In the genomic region with DNA sequence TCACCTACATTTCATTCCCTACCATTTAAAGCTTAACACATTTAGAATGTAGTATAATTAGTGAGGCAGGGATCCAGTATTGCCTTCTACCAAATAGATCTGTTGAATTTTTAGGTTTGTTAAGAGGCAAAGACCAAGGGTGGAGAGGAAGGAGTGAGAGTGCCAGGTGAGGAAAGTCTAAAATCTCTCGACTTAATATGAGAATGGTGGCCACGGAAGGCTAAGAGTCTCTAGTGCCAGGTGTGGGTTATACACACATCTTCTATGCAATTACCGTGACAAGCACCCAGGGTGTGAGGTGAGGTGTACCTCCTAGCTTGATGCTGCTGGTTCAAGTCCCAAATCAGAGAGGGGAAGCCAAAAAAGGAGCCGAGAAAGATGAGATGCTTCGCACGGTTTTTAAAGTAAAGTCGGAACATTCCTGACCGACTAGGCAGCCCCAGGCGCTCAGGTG, we compare ENCODE assay signal across 8 cellular contexts.
DNase-seq lines count a peak whose midpoint lies in the region; ATAC-seq and TF ChIP-seq lines count a peak whose summit lies in the region.

No MANE protein-coding gene starts in this region.

- ATAC-seq in HG02610 (IDR thresholded peaks at IDR 0.05; ENCODE audit: unreplicated experiment) (peak; percentile 5), GM21825 (IDR thresholded peaks at IDR 0.05; ENCODE audit: unreplicated experiment) (no peak)
- ATAC-seq in effector memory CD8-positive, alpha-beta T cell (replicated peaks) = peak; percentile 33

- H3K36me3 ChIP-seq in neutrophil = no peaks in the 10 kb centered on the region

- peak; percentile 5 for DNase-seq in SIG-M5 treated with dmso at 0.1 percent for 504 hours (lab: John Stamatoyannopoulos, UW; ENCODE audit: unreplicated experiment)
- DNase-seq in SIG-M5 (lab: John Stamatoyannopoulos, UW) = no peak
- peak; percentile 24 for DNase-seq in OCI-M1 (lab: John Stamatoyannopoulos, UW)
- DNase-seq in effector memory CD8-positive, alpha-beta T cell = peak in 2 of 3 experiments; percentile 25 to 29
- no peak for DNase-seq in islet precursor cell

- peaks cover 12% of the 10 kb centered on the region for H3K36me3 Mint-ChIP-seq in effector memory CD8-positive, alpha-beta T cell (ENCODE audit: insufficient read depth)

- no peaks in the 10 kb centered on the region for H3K9me3 Mint-ChIP-seq in effector memory CD8-positive, alpha-beta T cell

- peaks cover 6 to 8% of the 10 kb centered on the region in 2 donors for H3K27me3 Mint-ChIP-seq in effector memory CD8-positive, alpha-beta T cell

- no peak for TF ChIP-seq CTCF in neutrophil (IDR thresholded peaks at IDR 0.05)

- H3K27ac ChIP-seq in neutrophil = peak overlapping the region; percentile 81

- H3K27me3 ChIP-seq in neutrophil = peaks cover 56% of the 10 kb centered on the region

- peak overlapping the region; percentile 93 to 94 for H3K4me3 Mint-ChIP-seq in effector memory CD8-positive, alpha-beta T cell

- H3K27ac Mint-ChIP-seq in effector memory CD8-positive, alpha-beta T cell = peak overlapping the region; percentile 93

- peaks cover 13 to 29% of the 10 kb centered on the region in 2 donors for H3K4me1 Mint-ChIP-seq in effector memory CD8-positive, alpha-beta T cell (ENCODE audit: low read depth in 2 of 2)

- no peaks in the 10 kb centered on the region for H3K9me3 ChIP-seq in neutrophil

- H3K4me3 ChIP-seq in neutrophil (ENCODE audit: low read depth in 1 of 2, low read length in 1 of 2) = peak overlapping the region; percentile 66 to 76

- H3K4me1 ChIP-seq in neutrophil (ENCODE audit: control insufficient read depth in 1 of 2, insufficient read depth in 1 of 2, low read depth in 1 of 2, low read length in 1 of 2) = peaks cover 8 to 23% of the 10 kb centered on the region in 2 experiments

Comparison
In these comparisons a context has a peak if more than half of its experiments do, and no peak if none do; other contexts are left out.
1. DNase-seq: peak in SIG-M5 treated with dmso at 0.1 percent for 504 hours (single experiment), OCI-M1 (single experiment) and effector memory CD8-positive, alpha-beta T cell (2 of 3); none in SIG-M5 (single experiment) and islet precursor cell (single experiment).